In genomic region chr5:78908173-78908901, GRCh38 we compare ENCODE assay signal across 1 cellular context.
A peak's percentile ranks its signal among the peaks of the same experiment; 100 is the strongest.
TF ChIP-seq lines count a peak whose summit lies in the region.

No MANE protein-coding gene starts in this region.

TF ChIP-seq in HEK293, 187 proteins besides CTCF, POLR2A, EP300 and RAD21 (continued from another document and continues in another):
- TF ChIP-seq INSM2 (tag by site-specific recombination; IDR thresholded peaks at IDR 0.05) (peak; percentile 68; the same call in 1 of the 2 replicates), KLF10 (tag by site-specific recombination; IDR thresholded peaks at IDR 0.05) (0 out of 2 replicates have a peak, but pooled peaks have one; percentile 23), PRDM6 (tag by site-specific recombination; IDR thresholded peaks at IDR 0.05) (peak; percentile 89), ZNF629 (tag by site-specific recombination; IDR thresholded peaks at IDR 0.05) (peak; percentile 52), ZNF138 (tag by site-specific recombination; IDR thresholded peaks at IDR 0.05; ENCODE audit: borderline replicate concordance) (no peak), ZSCAN23 (tag by site-specific recombination; IDR thresholded peaks at IDR 0.05) (no peak), ZNF658 (tag by site-specific recombination; IDR thresholded peaks at IDR 0.05) (no peak), PATZ1 (tag by site-specific recombination; IDR thresholded peaks at IDR 0.05) (no peak), KLF1 (tag by site-specific recombination; IDR thresholded peaks at IDR 0.05) (no peak), ZNF248 (tag by site-specific recombination; IDR thresholded peaks at IDR 0.05) (no peak), MYNN (tag by site-specific recombination; IDR thresholded peaks at IDR 0.05; ENCODE audit: borderline replicate concordance) (no peak), ZNF214 (tag by site-specific recombination; IDR thresholded peaks at IDR 0.05; ENCODE audit: borderline replicate concordance) (no peak), ZNF302 (tag by site-specific recombination; IDR thresholded peaks at IDR 0.05; ENCODE audit: low read depth) (no peak), ZNF664 (tag by site-specific recombination; IDR thresholded peaks at IDR 0.05) (0 out of 2 replicates have a peak, but pooled peaks have one; percentile 60), ZNF654 (tag by site-specific recombination; IDR thresholded peaks at IDR 0.05; ENCODE audit: low read depth) (no peak), ZNF341 (tag by site-specific recombination; IDR thresholded peaks at IDR 0.05; ENCODE audit: low read depth) (peak; percentile 74), ZNF404 (tag by site-specific recombination; IDR thresholded peaks at IDR 0.05) (no peak), ZBTB6 (tag by site-specific recombination; IDR thresholded peaks at IDR 0.05) (no peak), GLI4 (tag by site-specific recombination; IDR thresholded peaks at IDR 0.05) (no peak), ZNF707 (tag by site-specific recombination; IDR thresholded peaks at IDR 0.05) (no peak), ZNF114 (tag by site-specific recombination; IDR thresholded peaks at IDR 0.05) (no peak), ZNF610 (tag by site-specific recombination; IDR thresholded peaks at IDR 0.05; ENCODE audit: borderline replicate concordance) (peak; percentile 18; the same call in 1 of the 2 replicates), ZNF174 (tag by site-specific recombination; IDR thresholded peaks at IDR 0.05) (no peak), ZNF362 (tag by site-specific recombination; IDR thresholded peaks at IDR 0.05) (peak; percentile 49; the same call in 1 of the 2 replicates), SP2 (tag by site-specific recombination; IDR thresholded peaks at IDR 0.05) (peak; percentile 65), ZNF785 (tag by site-specific recombination; IDR thresholded peaks at IDR 0.05) (no peak), ZNF473 (tag by site-specific recombination; IDR thresholded peaks at IDR 0.05) (no peak), ZNF529 (tag by site-specific recombination; IDR thresholded peaks at IDR 0.05; ENCODE audit: insufficient replicate concordance) (no peak), ZNF791 (tag by site-specific recombination; IDR thresholded peaks at IDR 0.05) (no peak), ZIC2 (tag by site-specific recombination; IDR thresholded peaks at IDR 0.05) (peak; percentile 58), ZNF311 (tag by site-specific recombination; IDR thresholded peaks at IDR 0.05; ENCODE audit: borderline replicate concordance) (no peak), SCRT2 (tag by site-specific recombination; IDR thresholded peaks at IDR 0.05) (peak; percentile 77), ZNF423 (tag by site-specific recombination; IDR thresholded peaks at IDR 0.05) (0 out of 2 replicates have a peak, but pooled peaks have one; percentile 32), BCL6B (tag by site-specific recombination; IDR thresholded peaks at IDR 0.05) (no peak), ZNF148 (tag by site-specific recombination; IDR thresholded peaks at IDR 0.05; ENCODE audit: borderline replicate concordance) (no peak), ZNF280D (tag by site-specific recombination; IDR thresholded peaks at IDR 0.05) (no peak), ZBTB10 (tag by site-specific recombination; IDR thresholded peaks at IDR 0.05) (no peak), ZNF660 (tag by site-specific recombination; IDR thresholded peaks at IDR 0.05) (no peak)
